ENCODE assay signal across 20 cellular contexts in genomic region chr5:38827525-38827924, GRCh38. TPM values are rescaled to one million over a fixed set of nuclear protein-coding genes. Genes with fewer than 3 reads are reported as not detected.
DNase-seq lines count a peak whose midpoint lies in the region; ATAC-seq and TF ChIP-seq lines count a peak whose summit lies in the region.
"Had no signal": no experiment of that assay in that cellular context is flagged by ENCODE, and none has a peak within 500 bp of the region (broad histone marks: within the 10 kb centered on the region; RNA-seq: fewer than 3 reads in every experiment).

No MANE protein-coding gene starts in this region.

- DNase-seq in H4 (ENCODE audit: low spot score) (peak; percentile 56), RWPE2 (ENCODE audit: low spot score) (no peak), fibroblast of lung (ENCODE audit: low read depth in 2 of 2) (peak; percentile 56 to 76), NCI-H510A treated with DMSO at 0.1 percent for 48 hours (lab: John Stamatoyannopoulos, UW) (no peak), DMS153 (lab: John Stamatoyannopoulos, UW) (no peak), mesenteric fat pad (ENCODE audit: low spot score) (no peak)
- DNase-seq: activated gamma-delta T cell; amygdala; effector memory CD8-positive, alpha-beta T cell; hippocampal formation; MM.1S; NCI-H1694 treated with DMSO at 0.1 percent for 48 hours; RPMI8226; stimulated activated CD4-positive, alpha-beta T cell treated with anti-CD3 and anti-CD28 coated beads, Interleukin-15, amount 100 ng/mL, for 24 hours; stimulated activated naive B cell treated with anti-CD40 and anti-IgM and Interleukin-4, amounts not matched to agents 10 μg/mL and 1 μg/mL and 100 μg/mL, for 72 hours had no signal

- ATAC-seq in RWPE2 (ENCODE audit: low read depth) (peak; percentile 10; the same call in 1 of the 3 replicates), GM21825 (IDR thresholded peaks at IDR 0.05; ENCODE audit: unreplicated experiment) (no peak)
- ATAC-seq: activated CD4-positive, CD25-positive, alpha-beta regulatory T cell treated with anti-CD3 and anti-CD28 coated beads, Interleukin-2, amount 50 U/mL, for 24 hours; effector memory CD8-positive, alpha-beta T cell; GM23338; stimulated activated naive B cell treated with anti-CD40 and anti-IgM and Interleukin-4, amounts not matched to agents 10 μg/mL and 1 μg/mL and 100 μg/mL, for 72 hours had no signal

- TF ChIP-seq CTCF in RWPE2 (IDR thresholded peaks at IDR 0.05; ENCODE audit: poor library complexity, severe bottlenecking) (no peak), fibroblast of lung (conservative IDR thresholded peaks at IDR 0.05 in 1 of 2, IDR thresholded peaks at IDR 0.05 in 1 of 2; ENCODE audit: low read depth in 1 of 2, low read length in 2 of 2) (no peak)

- H3K36me3 ChIP-seq in ACC112 (ENCODE audit: insufficient read depth, low read length) (peaks cover 28% of the 10 kb centered on the region), RWPE2 (ENCODE audit: low read depth) (peaks cover 30% of the 10 kb centered on the region), fibroblast of lung (ENCODE audit: control insufficient read depth, insufficient read depth, low read length) (peaks cover 3% of the 10 kb centered on the region)
- H3K36me3 ChIP-seq: right atrium auricular region had no signal

- H3K9me3 ChIP-seq in RWPE2 (ENCODE audit: severe bottlenecking) (no peaks in the 10 kb centered on the region), fibroblast of lung (ENCODE audit: control insufficient read depth, insufficient read depth, low read depth, low read length) (no peaks in the 10 kb centered on the region)
- H3K9me3 ChIP-seq: right atrium auricular region had no signal

- H3K4me2 ChIP-seq in fibroblast of lung (ENCODE audit: extremely low read depth, insufficient read depth, low read length): no peak overlapping the region
- H3K4me2 ChIP-seq: GM23338 had no signal

- H2AFZ ChIP-seq in ACC112 (ENCODE audit: low read length, unreplicated experiment): no peak overlapping the region
- no peak overlapping the region for H2AFZ ChIP-seq in fibroblast of lung (ENCODE audit: low read length)
- H2AFZ ChIP-seq: GM23338 had no signal

- H3K27me3 ChIP-seq in ACC112 (ENCODE audit: insufficient read depth, low read length) (no peaks in the 10 kb centered on the region), RWPE2 (ENCODE audit: insufficient read depth, poor library complexity, severe bottlenecking) (no peaks in the 10 kb centered on the region), fibroblast of lung (ENCODE audit: control insufficient read depth, insufficient read depth, low read length) (no peaks in the 10 kb centered on the region)
- H3K27me3 ChIP-seq: right atrium auricular region had no signal

- H3K27ac ChIP-seq in ACC112 (ENCODE audit: low read depth, low read length): peak overlapping the region; percentile 36; the same call in 1 of the 2 replicates
- peak overlapping the region; percentile 38 for H3K27ac ChIP-seq in RWPE2 (ENCODE audit: poor library complexity, severe bottlenecking)
- H3K27ac ChIP-seq in fibroblast of lung (ENCODE audit: insufficient read depth, low read length): no peak overlapping the region
- H3K27ac ChIP-seq: right atrium auricular region had no signal

- peaks cover 37% of the 10 kb centered on the region for H3K79me2 ChIP-seq in ACC112 (ENCODE audit: control insufficient read depth, insufficient read depth, low read length, unreplicated experiment)
- H3K79me2 ChIP-seq in fibroblast of lung (ENCODE audit: control insufficient read depth, insufficient read depth, low read length): peaks cover 5% of the 10 kb centered on the region

- H4K20me1 ChIP-seq in fibroblast of lung (ENCODE audit: control insufficient read depth, extremely low read depth, insufficient read depth, low read length): no peaks in the 10 kb centered on the region

- H3K9ac ChIP-seq in fibroblast of lung (ENCODE audit: insufficient read depth, low read length): no peak overlapping the region

- peaks cover 60% of the 10 kb centered on the region for H3K4me1 ChIP-seq in ACC112 (ENCODE audit: control insufficient read depth, insufficient read depth, low read length, unreplicated experiment)
- H3K4me1 ChIP-seq in RWPE2 (ENCODE audit: insufficient read depth, poor library complexity, severe bottlenecking): peaks cover 44% of the 10 kb centered on the region
- H3K4me1 ChIP-seq in fibroblast of lung (ENCODE audit: control insufficient read depth, extremely low read depth, insufficient read depth, low read length): peaks cover 6% of the 10 kb centered on the region

- H3K4me3 ChIP-seq in ACC112 (ENCODE audit: low read depth, low read length): no peak overlapping the region
- no peak overlapping the region for H3K4me3 ChIP-seq in RWPE2 (ENCODE audit: severe bottlenecking)
- H3K4me3 ChIP-seq in fibroblast of lung (replicated peaks in 1 of 4; ENCODE audit: control extremely low read depth in 1 of 4, insufficient read depth in 1 of 4, low read depth in 3 of 4, low read length in 4 of 4): no peak overlapping the region
- H3K4me3 ChIP-seq: GM23338, right atrium auricular region had no signal

RNA-seq across cellular contexts. Expression of gene OSMR, which starts 18.3 kb away (rescaled TPM):
- total RNA-seq in H4 (2014; rRNA removed; shearing (Covaris generic)): 61.1 and 92.0 TPM in 2 replicates
- total RNA-seq in fibroblast of lung (74.7 and 102 TPM in 2 replicates), mesenteric fat pad (141 TPM)
- polyA plus RNA-seq in fibroblast of lung: 80.4 and 189 TPM in 2 replicates
- 55.9 and 140 TPM in 2 replicates for polyA plus RNA-seq in fibroblast of lung (2012)
- polyA minus RNA-seq in fibroblast of lung (ENCODE audit: low replicate concordance): 64.8 and 128 TPM in 2 replicates

Comparison
In these comparisons a context has a peak if more than half of its experiments do, and no peak if none do; other contexts are left out.
1. DNase-seq: peak in H4 (single experiment) and fibroblast of lung (2 of 2); none in RWPE2 (single experiment), NCI-H510A treated with DMSO at 0.1 percent for 48 hours (single experiment), DMS153 (single experiment) and mesenteric fat pad (single experiment).